In the genomic region with DNA sequence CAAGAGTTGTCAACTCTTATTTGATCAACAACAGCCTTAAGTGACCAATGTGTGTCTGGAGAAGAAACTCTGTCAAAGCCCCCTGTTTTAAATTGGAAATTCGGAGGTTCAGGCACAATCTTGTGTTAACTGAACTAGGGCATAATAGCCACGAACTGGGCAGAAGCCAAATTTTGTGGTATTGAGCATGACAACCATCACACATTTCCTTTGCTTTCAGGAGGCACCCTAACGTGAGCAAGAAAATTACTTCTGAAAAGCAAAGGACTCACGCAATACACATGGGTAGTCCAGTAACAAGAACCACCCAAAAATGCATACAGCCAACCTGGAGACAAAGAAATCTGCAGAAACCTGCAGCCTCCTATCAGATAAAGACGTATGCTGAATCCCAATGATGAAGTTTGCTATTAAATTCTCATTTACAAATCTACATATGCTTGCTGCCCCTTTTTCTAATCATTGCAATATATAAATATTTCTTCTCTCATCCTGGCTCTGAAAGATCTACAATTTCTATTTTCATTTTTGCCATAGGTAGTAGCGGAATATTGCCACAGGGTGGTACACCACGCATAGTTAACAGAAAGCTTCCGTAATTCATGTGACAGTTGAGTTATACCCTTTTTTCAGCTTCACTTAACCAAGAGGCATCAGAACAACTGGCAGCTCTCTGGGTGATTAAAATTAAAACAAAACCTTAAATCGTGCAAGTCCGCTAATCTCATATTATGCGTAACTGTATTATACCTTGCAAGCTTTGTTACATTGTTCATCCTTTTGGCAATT, we compare ENCODE assay signal across 8 cellular contexts.
DNase-seq lines count a peak whose midpoint lies in the region; TF ChIP-seq lines count a peak whose summit lies in the region.

No MANE protein-coding gene starts in this region.

- no peaks in the 10 kb centered on the region for H3K4me1 ChIP-seq in HAP-1

- H3K4me3 Mint-ChIP-seq in chondrocyte (ENCODE audit: unreplicated experiment): no peak overlapping the region

- no peaks in the 10 kb centered on the region for H3K27me3 ChIP-seq in HAP-1 (ENCODE audit: low read depth)
- H3K27me3 ChIP-seq in MG63: peaks cover 3% of the 10 kb centered on the region; the same call in 1 of the 2 replicates

- H3K9me3 ChIP-seq in HAP-1 (no peaks in the 10 kb centered on the region), MG63 (no peaks in the 10 kb centered on the region)

- no peak overlapping the region for H3K4me3 ChIP-seq in HAP-1
- H3K4me3 ChIP-seq in MG63: no peak overlapping the region

- H3K9me3 Mint-ChIP-seq in chondrocyte (ENCODE audit: low read depth): no peaks in the 10 kb centered on the region

- peaks cover 37% of the 10 kb centered on the region for H3K27me3 Mint-ChIP-seq in chondrocyte (ENCODE audit: low read depth)

- TF ChIP-seq CTCF in chondrocyte (IDR thresholded peaks at IDR 0.05): peak; percentile 77

- no peak overlapping the region for H3K27ac Mint-ChIP-seq in chondrocyte (ENCODE audit: unreplicated experiment)

- H3K36me3 ChIP-seq in HAP-1 (replicated peaks) (no peaks in the 10 kb centered on the region), MG63 (no peaks in the 10 kb centered on the region)

- H3K36me3 Mint-ChIP-seq in chondrocyte (ENCODE audit: low read depth): no peaks in the 10 kb centered on the region

- H3K4me1 Mint-ChIP-seq in chondrocyte (ENCODE audit: low read depth): no peaks in the 10 kb centered on the region

- peak; percentile 35 for DNase-seq in DMS153 (lab: John Stamatoyannopoulos, UW)
- peak; percentile 44 to 74 for DNase-seq in HAP-1 (ENCODE audit: low spot score in 2 of 2)
- peak; percentile 66 for DNase-seq in NCI-H345 (lab: John Stamatoyannopoulos, UW)
- DNase-seq in chondrocyte (ENCODE audit: low spot score): no peak
- peak; percentile 68 for DNase-seq in pons (ENCODE audit: low spot score)
- DNase-seq in activated CD4-positive, alpha-beta T cell treated with anti-CD3 and anti-CD28 coated beads for 4 hours: no peak
- no peak for DNase-seq in stimulated activated naive CD4-positive, alpha-beta T cell treated with Interleukin-2 at 50 U/mL for 16 hours (lab: John Stamatoyannopoulos, UW)
- DNase-seq in MG63: no peak

- in situ Hi-C loops in HAP-1 (cut with MboI; ENCODE audit: low sequenced_read_pairs): loop anchor here (25.0 kb wide), 1 partner anchor 201 kb away; no protein-coding TSS in a partner anchor

Comparison
In these comparisons a context has a peak if more than half of its experiments do, and no peak if none do; other contexts are left out.
1. DNase-seq: peak in DMS153 (single experiment), HAP-1 (2 of 2), NCI-H345 (single experiment) and pons (single experiment); none in chondrocyte (single experiment), activated CD4-positive, alpha-beta T cell treated with anti-CD3 and anti-CD28 coated beads for 4 hours (0 of 2), stimulated activated naive CD4-positive, alpha-beta T cell treated with Interleukin-2 at 50 U/mL for 16 hours (single experiment) and MG63 (single experiment).